18 cellular contexts compared by ENCODE assay signal in the genomic region with DNA sequence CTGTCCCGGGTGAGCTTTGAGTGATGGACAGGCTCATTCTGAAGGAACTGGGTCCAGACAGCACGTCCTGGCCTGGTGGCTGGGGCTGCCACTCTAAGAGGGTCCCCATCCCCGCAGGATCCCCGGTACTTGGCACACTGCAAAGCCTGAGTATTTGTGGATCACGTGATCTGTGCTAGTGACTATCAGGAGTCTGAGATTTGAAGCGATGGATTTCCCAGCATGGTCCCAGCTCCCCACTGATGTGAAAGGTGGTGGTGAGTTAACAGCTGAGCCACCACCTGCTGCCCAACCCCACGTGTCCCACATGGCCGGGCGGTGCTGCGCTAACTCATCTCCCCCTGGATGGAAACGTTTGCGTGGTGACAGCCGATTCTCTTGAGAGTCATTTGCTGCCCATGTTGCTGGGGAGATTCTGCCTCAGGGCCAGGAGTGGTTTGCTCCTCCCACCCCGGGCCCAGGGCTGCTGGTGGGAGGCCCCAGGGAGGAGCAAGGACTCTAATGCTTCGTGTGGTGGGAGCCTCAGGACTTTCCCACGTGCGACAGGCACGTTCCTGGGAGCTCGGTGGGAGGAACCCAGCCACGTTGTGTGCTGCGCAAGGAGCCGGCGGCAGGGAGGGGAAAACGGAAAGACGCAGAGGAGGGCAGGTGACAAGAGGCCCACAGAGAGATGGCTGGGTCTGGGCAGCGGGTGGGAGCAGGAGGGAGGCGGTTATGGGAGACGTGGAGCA. TPM values are rescaled to one million over a fixed set of nuclear protein-coding genes. Genes with fewer than 3 reads are reported as not detected.
DNase-seq lines count a peak whose midpoint lies in the region; ATAC-seq, FAIRE-seq and TF ChIP-seq lines count a peak whose summit lies in the region.
"Had no signal": no experiment of that assay in that cellular context is flagged by ENCODE, and none has a peak within 500 bp of the region (broad histone marks: within the 10 kb centered on the region; RNA-seq: fewer than 3 reads in every experiment).

No MANE protein-coding gene starts in this region.

- no peaks in the 10 kb centered on the region for H3K9me3 ChIP-seq in CD8-positive, alpha-beta memory T cell (ENCODE audit: low read length)
- H3K9me3 ChIP-seq: esophagus squamous epithelium, heart left ventricle, Peyer's patch, testis had no signal

- H3K27ac ChIP-seq in CD8-positive, alpha-beta memory T cell (ENCODE audit: low read depth, low read length) = peak overlapping the region; percentile 47
- H3K27ac ChIP-seq: esophagus squamous epithelium, heart left ventricle, Peyer's patch, testis had no signal

- H3K36me3 ChIP-seq in CD8-positive, alpha-beta memory T cell (ENCODE audit: insufficient read depth, low read length) = no peaks in the 10 kb centered on the region
- peaks cover 4% of the 10 kb centered on the region for H3K36me3 ChIP-seq in H7 (replicated peaks; ENCODE audit: control insufficient read depth, insufficient read depth, low read length)

- no peak for FAIRE-seq in D721Med (lab: Jason Lieb, UNC)
- FAIRE-seq: GM12891 had no signal

- no peak for ATAC-seq in HG03469 (IDR thresholded peaks at IDR 0.05; ENCODE audit: unreplicated experiment)
- ATAC-seq: heart left ventricle; naive thymus-derived CD4-positive, alpha-beta T cell had no signal

- H3K4me1 Mint-ChIP-seq in CD8-positive, alpha-beta memory T cell = peaks cover 0 to 4% (median 2%) of the 10 kb centered on the region in 3 donors
- peaks cover 25% of the 10 kb centered on the region for H3K4me1 Mint-ChIP-seq in glutamatergic neuron (ENCODE audit: low read depth, unreplicated experiment)

- DNase-seq in CD8-positive, alpha-beta memory T cell = no peak
- DNase-seq in H7 (peak; percentile 65), NCI-H526 (lab: John Stamatoyannopoulos, UW) (peak; percentile 70 to 87), glutamatergic neuron (peak; percentile 75), D721Med (ENCODE audit: insufficient read length, low spot score) (no peak), MV-4-11 (lab: John Stamatoyannopoulos, UW) (no peak), NCI-H226 (no peak)
- DNase-seq: esophagus squamous epithelium; GDM1; IMR-90; naive thymus-derived CD4-positive, alpha-beta T cell; Peyer's patch; testis had no signal

- CTCF ChIA-PET in CD8-positive, alpha-beta memory T cell (lab: Charles Lee) = no interaction called here

- no peaks in the 10 kb centered on the region for H3K27me3 ChIP-seq in CD8-positive, alpha-beta memory T cell (ENCODE audit: insufficient read depth, low read length, poor library complexity, severe bottlenecking)
- no peaks in the 10 kb centered on the region for H3K27me3 ChIP-seq in H7 (ENCODE audit: control insufficient read depth, insufficient read depth, low read length)
- H3K27me3 ChIP-seq: esophagus squamous epithelium, heart left ventricle, Peyer's patch, testis had no signal

- no peak overlapping the region for H3K4me3 Mint-ChIP-seq in CD8-positive, alpha-beta memory T cell
- peak overlapping the region; percentile 74 for H3K4me3 Mint-ChIP-seq in glutamatergic neuron (ENCODE audit: unreplicated experiment)
- H3K4me3 Mint-ChIP-seq: activated T-helper 1 cell treated with anti-CD3 and anti-CD28 coated beads, Interleukin-12 subunit alpha, Interleukin-12 subunit beta, Interleukin-2, Interleukin-4 antibody, amounts not matched to agents 30 ng/mL and 10 ng/mL and 1 ng/mL, durations not matched to agents 14 hours and 24 hours and 36 hours had no signal

- H3K9me3 Mint-ChIP-seq in CD8-positive, alpha-beta memory T cell = no peaks in the 10 kb centered on the region
- peaks cover 23% of the 10 kb centered on the region for H3K9me3 Mint-ChIP-seq in glutamatergic neuron (ENCODE audit: unreplicated experiment)
- H3K9me3 Mint-ChIP-seq: activated T-helper 1 cell treated with anti-CD3 and anti-CD28 coated beads, Interleukin-12 subunit alpha, Interleukin-12 subunit beta, Interleukin-2, Interleukin-4 antibody, amounts not matched to agents 30 ng/mL and 10 ng/mL and 1 ng/mL, durations not matched to agents 14 hours and 24 hours and 36 hours; naive thymus-derived CD4-positive, alpha-beta T cell had no signal

- H3K4me1 ChIP-seq in CD8-positive, alpha-beta memory T cell (ENCODE audit: insufficient read depth, low read length) = peaks cover 1% of the 10 kb centered on the region
- H3K4me1 ChIP-seq: Peyer's patch had no signal

- no peak for TF ChIP-seq CTCF in glutamatergic neuron (IDR thresholded peaks at IDR 0.05; ENCODE audit: partially characterized antibody, unreplicated experiment)
- no peak for TF ChIP-seq CTCF in D721Med (IDR thresholded peaks at IDR 0.05; ENCODE audit: insufficient read depth, missing control alignments)

- no peaks in the 10 kb centered on the region for H3K27me3 Mint-ChIP-seq in CD8-positive, alpha-beta memory T cell
- H3K27me3 Mint-ChIP-seq in glutamatergic neuron (ENCODE audit: unreplicated experiment) = peaks cover 13% of the 10 kb centered on the region
- H3K27me3 Mint-ChIP-seq: naive thymus-derived CD4-positive, alpha-beta T cell had no signal

- H3K36me3 Mint-ChIP-seq in CD8-positive, alpha-beta memory T cell = peaks cover 0 to 45% (median 3%) of the 10 kb centered on the region in 3 donors
- peaks cover 9% of the 10 kb centered on the region for H3K36me3 Mint-ChIP-seq in glutamatergic neuron (ENCODE audit: unreplicated experiment)

- POLR2A ChIA-PET in CD8-positive, alpha-beta memory T cell (lab: Charles Lee) = no interaction called here

- no peak overlapping the region for H3K4me3 ChIP-seq in CD8-positive, alpha-beta memory T cell (ENCODE audit: low read length)
- no peak overlapping the region for H3K4me3 ChIP-seq in H7 (ENCODE audit: insufficient read depth, low read depth, low read length)
- H3K4me3 ChIP-seq: esophagus squamous epithelium, heart left ventricle, lung, Peyer's patch, testis had no signal

- peak overlapping the region in 2 of 8 donors; percentile 22 to 82 for H3K27ac Mint-ChIP-seq in CD8-positive, alpha-beta memory T cell
- peak overlapping the region; percentile 91 for H3K27ac Mint-ChIP-seq in glutamatergic neuron (ENCODE audit: unreplicated experiment)
- H3K27ac Mint-ChIP-seq: activated T-helper 1 cell treated with anti-CD3 and anti-CD28 coated beads, Interleukin-12 subunit alpha, Interleukin-12 subunit beta, Interleukin-2, Interleukin-4 antibody, amounts not matched to agents 30 ng/mL and 10 ng/mL and 1 ng/mL, durations not matched to agents 14 hours and 24 hours and 36 hours; naive thymus-derived CD4-positive, alpha-beta T cell had no signal

RNA-seq across cellular contexts. Expression of a gene that starts 15.1 kb away (rescaled TPM):
- 10 to 100 TPM; 65.0 to 72.5 TPM for total RNA-seq in CD8-positive, alpha-beta memory T cell
- 66.4 TPM for polyA plus RNA-seq in CD8-positive, alpha-beta memory T cell
- 60.5 and 69.9 TPM in 2 replicates for total RNA-seq in H7 (2014; rRNA removed; shearing (Covaris generic))
- 111 TPM for total RNA-seq in glutamatergic neuron (ENCODE audit: unreplicated experiment)

RNA-seq across cellular contexts. Expression of a gene that starts 48.7 kb away (rescaled TPM):
- 10 to 100 TPM; 35.9 to 38.4 TPM for total RNA-seq in CD8-positive, alpha-beta memory T cell
- polyA plus RNA-seq in CD8-positive, alpha-beta memory T cell = 0.94 TPM
- total RNA-seq in H7 (2014; rRNA removed; shearing (Covaris generic)) = 29.2 and 29.9 TPM in 2 replicates
- 143 TPM for total RNA-seq in glutamatergic neuron (ENCODE audit: unreplicated experiment)

Comparison
In these comparisons a context has a peak if more than half of its experiments do, and no peak if none do; other contexts are left out.
1. DNase-seq: peak in H7 (single experiment), NCI-H526 (2 of 2) and glutamatergic neuron (single experiment); none in CD8-positive, alpha-beta memory T cell (0 of 5), D721Med (single experiment), MV-4-11 (single experiment) and NCI-H226 (single experiment).